In genomic region chr2:3904061-3904460, GRCh38 we compare ENCODE assay signal across 29 cellular contexts.
"Had no signal": no experiment of that assay in that cellular context is flagged by ENCODE, and none has a peak within 500 bp of the region (broad histone marks: within the 10 kb centered on the region; RNA-seq: fewer than 3 reads in every experiment).

No MANE protein-coding gene starts in this region.

- H3K27me3 ChIP-seq: stomach, suprapubic skin, testis, thyroid gland, tibial artery, tibial nerve, transverse colon, upper lobe of left lung, upper lobe of right lung, uterus, vagina had no signal

- H3K4me1 ChIP-seq: stomach, suprapubic skin, testis, thyroid gland, tibial artery, transverse colon, upper lobe of left lung, upper lobe of right lung, uterus, vagina had no signal

- H3K27ac ChIP-seq: stomach, suprapubic skin, testis, thoracic aorta, thyroid gland, tibial artery, tibial nerve, transverse colon, upper lobe of left lung, upper lobe of right lung, uterus, vagina had no signal

- H3K4me1 Mint-ChIP-seq: stimulated activated effector memory CD8-positive, alpha-beta T cell treated with anti-CD3 and anti-CD28 coated beads, Interleukin-12 subunit alpha, Interleukin-12 subunit beta, amount 100 ng/mL, for 72 hours; stimulated activated memory B cell treated with anti-CD40 and anti-IgM and Interleukin-4, amounts not matched to agents 10 μg/mL and 1 μg/mL and 100 μg/mL, for 72 hours; stimulated activated naive B cell treated with anti-CD40 and anti-IgM and Interleukin-4, amounts not matched to agents 10 μg/mL and 1 μg/mL and 100 μg/mL, for 72 hours; stimulated activated naive CD8-positive, alpha-beta T cell treated with anti-CD3 and anti-CD28 coated beads, Interleukin-15, amount 100 ng/mL, for 72 hours had no signal

- FAIRE-seq: urothelium cell line had no signal

- H3K4me3 ChIP-seq: stomach, suprapubic skin, testis, thoracic aorta, thyroid gland, tibial artery, tibial nerve, transverse colon, upper lobe of left lung, upper lobe of right lung, uterus, vagina had no signal

- H3K9me3 Mint-ChIP-seq: type B pancreatic cell had no signal

- DNase-seq: stimulated activated CD4-positive, alpha-beta T cell treated with anti-CD3 and anti-CD28 coated beads, Interleukin-2, amount 100 ng/mL, for 48 hours; stimulated activated CD4-positive, alpha-beta T cell treated with anti-CD3 and anti-CD28 coated beads, Interleukin-4, amount 100 ng/mL, for 1 hour; stimulated activated CD4-positive, alpha-beta T cell treated with anti-CD3 and anti-CD28 coated beads, Interleukin-4, amount 100 ng/mL, for 24 hours; stimulated activated CD4-positive, alpha-beta T cell treated with anti-CD3 and anti-CD28 coated beads, Interleukin-4, amount 100 ng/mL, for 4 hours; stimulated activated CD8-positive, alpha-beta memory T cell treated with anti-CD3 and anti-CD28 coated beads, Interleukin-4, amount 100 ng/mL, for 48 hours; stimulated activated naive B cell treated with anti-CD40 and anti-IgM and Interleukin-4, amounts not matched to agents 10 μg/mL and 1 μg/mL and 100 μg/mL, for 72 hours; stimulated activated naive CD4-positive, alpha-beta T cell; stimulated activated naive CD4-positive, alpha-beta T cell treated with Interleukin-2 at 50 U/mL for 16 hours; stimulated activated naive CD8-positive, alpha-beta T cell treated with anti-CD3 and anti-CD28 coated beads, Interleukin-15, amount 100 ng/mL, for 72 hours; stimulated activated naive CD8-positive, alpha-beta T cell treated with anti-CD3 and anti-CD28 coated beads, Interleukin-15, Interleukin-2, amounts not matched to agents 100 U/mL and 50 U/mL, for 24 hours; stomach; substantia nigra; testis; thyroid gland; tibial artery; transverse colon; trophoblast cell; upper lobe of left lung; upper lobe of right lung; uterus had no signal

- H3K27me3 Mint-ChIP-seq: stimulated activated naive CD8-positive, alpha-beta T cell treated with anti-CD3 and anti-CD28 coated beads, Interleukin-15, Interleukin-2, amounts not matched to agents 100 ng/mL and 50 ng/mL, for 24 hours; type B pancreatic cell had no signal

- H3K9me3 ChIP-seq: suprapubic skin, testis, thoracic aorta, thyroid gland, upper lobe of right lung, uterus, vagina had no signal

- H3K4me3 Mint-ChIP-seq: stimulated activated effector memory CD8-positive, alpha-beta T cell treated with anti-CD3 and anti-CD28 coated beads, Interleukin-12 subunit alpha, Interleukin-12 subunit beta, amount 100 ng/mL, for 72 hours; stimulated activated memory B cell treated with anti-CD40 and anti-IgM and Interleukin-4, amounts not matched to agents 10 μg/mL and 1 μg/mL and 100 μg/mL, for 72 hours; stimulated activated naive B cell treated with anti-CD40 and anti-IgM and Interleukin-4, amounts not matched to agents 10 μg/mL and 1 μg/mL and 100 μg/mL, for 72 hours; stimulated activated naive CD8-positive, alpha-beta T cell treated with anti-CD3 and anti-CD28 coated beads, Interleukin-15, amount 100 ng/mL, for 72 hours; stimulated activated naive CD8-positive, alpha-beta T cell treated with anti-CD3 and anti-CD28 coated beads, Interleukin-15, Interleukin-2, amounts not matched to agents 100 ng/mL and 50 ng/mL, for 24 hours; type B pancreatic cell had no signal

- ATAC-seq: stimulated activated effector memory CD8-positive, alpha-beta T cell treated with anti-CD3 and anti-CD28 coated beads, Interleukin-12 subunit alpha, Interleukin-12 subunit beta, amount 100 ng/mL, for 72 hours; stimulated activated memory B cell treated with anti-CD40 and anti-IgM and Interleukin-4, amounts not matched to agents 10 μg/mL and 1 μg/mL and 100 μg/mL, for 72 hours; stimulated activated naive B cell treated with anti-CD40 and anti-IgM and Interleukin-4, amounts not matched to agents 10 μg/mL and 1 μg/mL and 100 μg/mL, for 72 hours; stimulated activated naive CD8-positive, alpha-beta T cell treated with anti-CD3 and anti-CD28 coated beads, Interleukin-15, amount 100 ng/mL, for 72 hours; stimulated activated naive CD8-positive, alpha-beta T cell treated with anti-CD3 and anti-CD28 coated beads, Interleukin-15, Interleukin-2, amounts not matched to agents 100 U/mL and 50 U/mL, for 24 hours; upper lobe of right lung had no signal

- H3K27ac Mint-ChIP-seq: stimulated activated effector memory CD8-positive, alpha-beta T cell treated with anti-CD3 and anti-CD28 coated beads, Interleukin-12 subunit alpha, Interleukin-12 subunit beta, amount 100 ng/mL, for 72 hours; stimulated activated memory B cell treated with anti-CD40 and anti-IgM and Interleukin-4, amounts not matched to agents 10 μg/mL and 1 μg/mL and 100 μg/mL, for 72 hours; stimulated activated naive B cell treated with anti-CD40 and anti-IgM and Interleukin-4, amounts not matched to agents 10 μg/mL and 1 μg/mL and 100 μg/mL, for 72 hours; stimulated activated naive CD8-positive, alpha-beta T cell treated with anti-CD3 and anti-CD28 coated beads, Interleukin-15, amount 100 ng/mL, for 72 hours; stimulated activated naive CD8-positive, alpha-beta T cell treated with anti-CD3 and anti-CD28 coated beads, Interleukin-15, Interleukin-2, amounts not matched to agents 100 ng/mL and 50 ng/mL, for 24 hours; type B pancreatic cell had no signal

- H3K36me3 Mint-ChIP-seq: stimulated activated effector memory CD8-positive, alpha-beta T cell treated with anti-CD3 and anti-CD28 coated beads, Interleukin-12 subunit alpha, Interleukin-12 subunit beta, amount 100 ng/mL, for 72 hours; stimulated activated memory B cell treated with anti-CD40 and anti-IgM and Interleukin-4, amounts not matched to agents 10 μg/mL and 1 μg/mL and 100 μg/mL, for 72 hours; stimulated activated naive B cell treated with anti-CD40 and anti-IgM and Interleukin-4, amounts not matched to agents 10 μg/mL and 1 μg/mL and 100 μg/mL, for 72 hours; type B pancreatic cell had no signal

- H3K36me3 ChIP-seq: stomach, suprapubic skin, thoracic aorta, thyroid gland, tibial artery, tibial nerve, transverse colon, upper lobe of left lung, upper lobe of right lung, uterus, vagina had no signal
